Comparison of ENCODE assay signal across 18 cellular contexts in genomic region chr3:47365213-47366153, GRCh38. TPM values are rescaled to one million over a fixed set of nuclear protein-coding genes. Genes with fewer than 3 reads are reported as not detected.
DNase-seq lines count a peak whose midpoint lies in the region; ATAC-seq and TF ChIP-seq lines count a peak whose summit lies in the region.
"Had no signal": no experiment of that assay in that cellular context is flagged by ENCODE, and none has a peak within 500 bp of the region (broad histone marks: within the 10 kb centered on the region; RNA-seq: fewer than 3 reads in every experiment).

No MANE protein-coding gene starts in this region.

- no peak overlapping the region for H2BK12ac ChIP-seq in mesenchymal stem cell (ENCODE audit: low read length in 2 of 2)

- CTCF ChIA-PET in AG04450 (lab: Charles Lee) (no interaction called here), mammary epithelial cell (lab: Charles Lee; ENCODE audit: low non-redundant PET) (no interaction called here)

- H3K4me2 ChIP-seq in mammary epithelial cell (ENCODE audit: insufficient read depth, low read depth, low read length) (no peak overlapping the region), mesenchymal stem cell (ENCODE audit: low read length, poor library complexity, severe bottlenecking) (no peak overlapping the region)

- H3K79me1 ChIP-seq in mesenchymal stem cell (replicated peaks; ENCODE audit: low read length, poor library complexity, severe bottlenecking) = no peaks in the 10 kb centered on the region

- no peak for TF ChIP-seq CTCF in AG04450 (IDR thresholded peaks at IDR 0.05; ENCODE audit: low read depth, low read length)
- no peak for TF ChIP-seq CTCF in mammary epithelial cell (conservative IDR thresholded peaks at IDR 0.05 in 1 of 2, IDR thresholded peaks at IDR 0.05 in 1 of 2; ENCODE audit: extremely low read depth in 1 of 2, insufficient read depth in 1 of 2, low read depth in 1 of 2, low read length in 2 of 2)

- H2AFZ ChIP-seq in mammary epithelial cell (ENCODE audit: low read depth, low read length) (no peak overlapping the region), mesenchymal stem cell (ENCODE audit: low read depth, low read length) (no peak overlapping the region)

- no peak overlapping the region for H3K23ac ChIP-seq in mesenchymal stem cell (ENCODE audit: low read length in 2 of 2)

- no peak overlapping the region for H3K14ac ChIP-seq in mesenchymal stem cell (ENCODE audit: low read length in 2 of 2)

- no peak overlapping the region for H2AK5ac ChIP-seq in mesenchymal stem cell (ENCODE audit: low read length, severe bottlenecking)

- 55% methylated on average over 11 of the region's 11 CpGs for WGBS in mammary epithelial cell (ENCODE audit: low coverage, missing lambda C conversion rate)
- WGBS in mesenchymal stem cell = 88% methylated on average over 7 of the region's 11 CpGs

- no peak overlapping the region for H4K8ac ChIP-seq in mesenchymal stem cell (ENCODE audit: low read length)

- H3K9me3 Mint-ChIP-seq in activated T-cell treated with anti-CD3 and anti-CD28 coated beads, Interleukin-2, amount 50 U/mL, for 72 hours = peaks cover 3 to 4% of the 10 kb centered on the region in 2 donors

- H3K4me3 ChIP-seq in AG04450 (ENCODE audit: low read depth, low read length) = no peak overlapping the region
- H3K4me3 ChIP-seq in mammary epithelial cell (replicated peaks in 1 of 3; ENCODE audit: insufficient read depth in 1 of 3, low read depth in 2 of 3, low read length in 3 of 3) = no peak overlapping the region
- no peak overlapping the region for H3K4me3 ChIP-seq in mesenchymal stem cell (ENCODE audit: insufficient read depth in 1 of 2, low read depth in 1 of 2, low read length in 2 of 2)

- H2BK120ac ChIP-seq in mesenchymal stem cell (ENCODE audit: low read depth, low read length) = no peak overlapping the region

- H3K27me3 Mint-ChIP-seq in activated T-cell treated with anti-CD3 and anti-CD28 coated beads, Interleukin-2, amount 50 U/mL, for 72 hours (ENCODE audit: low read depth) = no peaks in the 10 kb centered on the region
- H3K27me3 Mint-ChIP-seq: stimulated activated naive CD8-positive, alpha-beta T cell treated with anti-CD3 and anti-CD28 coated beads, Interleukin-15, Interleukin-2, amounts not matched to agents 100 ng/mL and 50 ng/mL, for 24 hours had no signal

- no peak overlapping the region for H4K91ac ChIP-seq in mesenchymal stem cell (ENCODE audit: low read length)

- H3K4me1 Mint-ChIP-seq in activated T-cell treated with anti-CD3 and anti-CD28 coated beads, Interleukin-2, amount 50 U/mL, for 72 hours (ENCODE audit: low read depth) = peaks cover 12% of the 10 kb centered on the region

- no peak overlapping the region for H3K27ac Mint-ChIP-seq in activated T-cell treated with anti-CD3 and anti-CD28 coated beads, Interleukin-2, amount 50 U/mL, for 72 hours
- H3K27ac Mint-ChIP-seq: CD14-positive monocyte had no signal

- DNase-seq in AG04450 (ENCODE audit: low read depth, low spot score) (peak; percentile 13), mammary epithelial cell (peak; percentile 54), mesenchymal stem cell (no peak), activated gamma-delta T cell treated with Interleukin-2 at 50 U/mL for 16 hours (no peak)
- DNase-seq in activated CD8-positive, alpha-beta memory T cell treated with anti-CD3 and anti-CD28 coated beads, Interleukin-2, amount 50 U/mL, for 48 hours = no peak
- DNase-seq in activated T-cell treated with anti-CD3 and anti-CD28 coated beads, Interleukin-2, amount 50 U/mL, for 72 hours = no peak
- DNase-seq: activated CD8-positive, alpha-beta memory T cell treated with anti-CD3 and anti-CD28 coated beads for 24 hours; foreskin melanocyte; NCI-H1105; NK-92 treated with Interleukin-12 subunit alpha and Interleukin-12 subunit beta, amount 100 ng/mL, for 24 hours; occipital lobe; stimulated activated CD4-positive, alpha-beta T cell treated with anti-CD3 and anti-CD28 coated beads, Interleukin-1b, Interleukin-23, amount 100 ng/mL, for 48 hours; T-helper 2 cell had no signal

- H3K9ac ChIP-seq in mammary epithelial cell (ENCODE audit: insufficient read depth, low read length) (no peak overlapping the region), mesenchymal stem cell (ENCODE audit: low read length) (peak overlapping the region; percentile 16)

- H3K18ac ChIP-seq in mesenchymal stem cell (ENCODE audit: low read depth in 1 of 2, low read length in 2 of 2) = no peak overlapping the region

- BruUV-seq in mammary epithelial cell (replicated peaks; lab: Mats Ljungman, UMichigan) = no TSS peak

- H2BK5ac ChIP-seq in mesenchymal stem cell (ENCODE audit: low read depth, low read length, poor library complexity, severe bottlenecking) = no peak overlapping the region

- H3K9me3 ChIP-seq in AG04450 (ENCODE audit: control insufficient read depth, insufficient read depth, low read length) (peaks cover under 1% of the 10 kb centered on the region; the same call in 1 of the 2 replicates), mammary epithelial cell (replicated peaks; ENCODE audit: insufficient read depth, low read length) (peaks cover under 1% of the 10 kb centered on the region), mesenchymal stem cell (ENCODE audit: control insufficient read depth, low read length) (no peaks in the 10 kb centered on the region)

- H3K36me3 ChIP-seq in mammary epithelial cell (ENCODE audit: insufficient read depth, low read length) (no peaks in the 10 kb centered on the region), mesenchymal stem cell (ENCODE audit: control insufficient read depth in 1 of 2, insufficient read depth in 2 of 2, low read depth in 1 of 2, low read length in 2 of 2) (no peaks in the 10 kb centered on the region)

- H2BK15ac ChIP-seq in mesenchymal stem cell (ENCODE audit: low read depth, poor library complexity, severe bottlenecking) = no peak overlapping the region

- TF ChIP-seq RAD21 in Ishikawa (IDR thresholded peaks at IDR 0.05; ENCODE audit: low read depth) = no peak

- no peaks in the 10 kb centered on the region for H3K79me2 ChIP-seq in mammary epithelial cell (ENCODE audit: insufficient read depth, low read length)

- H3K36me3 Mint-ChIP-seq in activated T-cell treated with anti-CD3 and anti-CD28 coated beads, Interleukin-2, amount 50 U/mL, for 72 hours (ENCODE audit: insufficient read depth in 2 of 2) = peaks cover 3 to 5% of the 10 kb centered on the region in 2 donors

- H3K27me3 ChIP-seq in AG04450 (ENCODE audit: control insufficient read depth, insufficient read depth, low read length) = peaks cover 5% of the 10 kb centered on the region
- no peaks in the 10 kb centered on the region for H3K27me3 ChIP-seq in mammary epithelial cell (ENCODE audit: insufficient read depth, low read length)
- H3K27me3 ChIP-seq in mesenchymal stem cell (ENCODE audit: control insufficient read depth in 1 of 2, insufficient read depth in 1 of 2, low read length in 2 of 2) = peaks cover 7 to 13% of the 10 kb centered on the region in 2 experiments

- POLR2A ChIA-PET in AG04450 (lab: Yijun Ruan, JAX) = no interaction called here

- H4K20me1 ChIP-seq in mammary epithelial cell (ENCODE audit: insufficient read depth, low read length) = no peaks in the 10 kb centered on the region

- in situ Hi-C loops in mammary epithelial cell (cut with MboI; ENCODE audit: low sequenced_read_pairs in 2 of 2) = no loop called here

- intact Hi-C loops in mammary epithelial cell (cut with micrococcal nuclease) = no loop called here

- H3K27ac ChIP-seq in AG04450 (ENCODE audit: low read depth, low read length) = no peak overlapping the region
- H3K27ac ChIP-seq in mammary epithelial cell (ENCODE audit: insufficient read depth, low read depth, low read length) = no peak overlapping the region
- H3K27ac ChIP-seq in mesenchymal stem cell (ENCODE audit: low read length, poor library complexity, severe bottlenecking) = no peak overlapping the region

- dilution Hi-C loops in mammary epithelial cell (cut with HindIII; ENCODE audit: low sequenced_read_pairs) = no loop called here

- H3K4me1 ChIP-seq in mammary epithelial cell (ENCODE audit: insufficient read depth, low read length) (no peaks in the 10 kb centered on the region), mesenchymal stem cell (ENCODE audit: control insufficient read depth, insufficient read depth, low read depth, low read length) (no peaks in the 10 kb centered on the region)

- no peak overlapping the region for H3K4ac ChIP-seq in mesenchymal stem cell (ENCODE audit: low read depth in 1 of 2, low read length in 2 of 2)

- TF ChIP-seq EP300 in Ishikawa (IDR thresholded peaks at IDR 0.05; ENCODE audit: borderline replicate concordance) = no peak

- ATAC-seq in GM19463 (IDR thresholded peaks at IDR 0.05; ENCODE audit: unreplicated experiment) = no peak
- ATAC-seq in activated T-cell treated with anti-CD3 and anti-CD28 coated beads, Interleukin-2, amount 50 U/mL, for 72 hours (replicated peaks in 1 of 2) = no peak
- ATAC-seq: left lobe of liver had no signal

- H3K4me3 Mint-ChIP-seq in activated T-cell treated with anti-CD3 and anti-CD28 coated beads, Interleukin-2, amount 50 U/mL, for 72 hours = no peak overlapping the region
- H3K4me3 Mint-ChIP-seq: CD14-positive monocyte; stimulated activated naive CD8-positive, alpha-beta T cell treated with anti-CD3 and anti-CD28 coated beads, Interleukin-15, Interleukin-2, amounts not matched to agents 100 ng/mL and 50 ng/mL, for 24 hours had no signal

TF ChIP-seq in Ishikawa, 13 proteins besides CTCF, POLR2A, EP300 and RAD21:
- TF ChIP-seq USF1 (IDR thresholded peaks at IDR 0.05) (no peak), NFIC (IDR thresholded peaks at IDR 0.05) (peak; percentile 68)

RNA-seq across cellular contexts. Expression of gene PTPN23, which starts 15.3 kb away (rescaled TPM):
- 1.3 and 2.9 TPM in 2 replicates for polyA plus RNA-seq in AG04450 (2011; rRNA removed)
- polyA minus RNA-seq in AG04450 (2011; rRNA and poly(A)+ RNA removed) = 11.0 and 13.5 TPM in 2 replicates
- total RNA-seq in mammary epithelial cell = 10 to 100 TPM; 31.3 to 46.6 TPM
- polyA plus RNA-seq in mammary epithelial cell = 2.9 TPM
- 23.6 TPM for polyA minus RNA-seq in mammary epithelial cell
- polyA plus RNA-seq in mesenchymal stem cell (2013, experiment 1 of 2) = 27.7 TPM
- polyA plus RNA-seq in mesenchymal stem cell (2013, experiment 2 of 2) = 26.0 TPM
- 10 to 100 TPM; 24.1 to 38.8 TPM for total RNA-seq in activated T-cell treated with anti-CD3 and anti-CD28 coated beads, Interleukin-2, amount 50 U/mL, for 72 hours

Comparison
In these comparisons a context has a peak if more than half of its experiments do, and no peak if none do; other contexts are left out.
1. DNase-seq: peak in AG04450 (single experiment) and mammary epithelial cell (single experiment); none in mesenchymal stem cell (single experiment), activated gamma-delta T cell treated with Interleukin-2 at 50 U/mL for 16 hours (single experiment), activated CD8-positive, alpha-beta memory T cell treated with anti-CD3 and anti-CD28 coated beads, Interleukin-2, amount 50 U/mL, for 48 hours (single experiment) and activated T-cell treated with anti-CD3 and anti-CD28 coated beads, Interleukin-2, amount 50 U/mL, for 72 hours (0 of 2).